In the genomic region with DNA sequence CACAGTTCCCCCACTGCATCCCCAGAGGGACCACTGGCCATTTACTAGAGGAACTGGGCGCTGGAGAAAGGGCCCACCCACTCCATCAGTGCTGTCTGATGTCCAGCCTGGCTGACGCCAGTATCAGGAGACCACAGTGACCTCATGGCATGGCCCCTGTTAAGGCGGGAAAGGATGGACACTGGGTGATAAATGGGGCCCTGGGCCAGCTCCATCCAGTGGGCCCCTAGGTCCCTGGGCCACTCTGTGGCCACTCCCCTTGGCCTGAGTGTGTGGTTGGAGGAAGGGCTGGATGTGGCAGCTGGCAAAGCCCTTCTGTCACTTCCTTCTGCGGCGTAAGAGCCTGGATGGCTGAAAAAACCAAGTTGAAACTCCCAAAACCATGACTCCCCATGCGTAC, we compare ENCODE assay signal across 23 cellular contexts. TPM values are rescaled to one million over a fixed set of nuclear protein-coding genes. Genes with fewer than 3 reads are reported as not detected.
DNase-seq lines count a peak whose midpoint lies in the region; ATAC-seq, FAIRE-seq and TF ChIP-seq lines count a peak whose summit lies in the region.
"Had no signal": no experiment of that assay in that cellular context is flagged by ENCODE, and none has a peak within 500 bp of the region (broad histone marks: within the 10 kb centered on the region; RNA-seq: fewer than 3 reads in every experiment).

No MANE protein-coding gene starts in this region.

- DNase-seq in IMR-90, result no peak
- DNase-seq in K562 (ENCODE audit: extremely low read depth in 1 of 4, low spot score in 3 of 4), result peak in 2 of 4 experiments; percentile 47 to 52
- DNase-seq in right cardiac atrium, result peak; percentile 63 to 85 (median 81)
- peak in 1 of 6 donors; percentile 40 for DNase-seq in pancreas
- no peak for DNase-seq in SW 1271 (lab: John Stamatoyannopoulos, UW)
- DNase-seq in activated T-cell treated with anti-CD3 and anti-CD28 coated beads, Interleukin-2, amount 50 U/mL, for 24 hours, result no peak
- no peak for DNase-seq in OCI-M2 (lab: John Stamatoyannopoulos, UW; ENCODE audit: unreplicated experiment)
- DNase-seq: activated CD4-positive, alpha-beta T cell treated with anti-CD3 and anti-CD28 coated beads for 4 hours; activated naive CD8-positive, alpha-beta T cell treated with anti-CD3 and anti-CD28 coated beads, Interleukin-2, amount 50 U/mL, for 24 hours; brain microvascular endothelial cell; CD8-positive, alpha-beta T cell; colonic mucosa; DMS79; NCI-H1092 treated with DMSO at 0.1 percent for 48 hours; NCI-H2081 treated with DMSO at 0.1 percent for 48 hours; NCI-H510A treated with DMSO at 0.1 percent for 48 hours; stimulated activated CD4-positive, alpha-beta T cell treated with anti-CD3 and anti-CD28 coated beads, Interleukin-2, amount 100 ng/mL, for 24 hours; stimulated activated naive CD8-positive, alpha-beta T cell treated with anti-CD3 and anti-CD28 coated beads, Interleukin-15, Interleukin-2, amounts not matched to agents 100 U/mL and 50 U/mL, for 24 hours; tibial artery had no signal

- TF ChIP-seq CTCF in IMR-90 (conservative IDR thresholded peaks at IDR 0.05; ENCODE audit: low read depth, low read length) (no peak), K562 (IDR thresholded peaks at IDR 0.05 in 2 of 3, conservative IDR thresholded peaks at IDR 0.05 in 1 of 3; ENCODE audit: insufficient read depth in 2 of 3, low read depth in 1 of 3, low read length in 3 of 3) (no peak), pancreas (IDR thresholded peaks at IDR 0.05) (no peak)

- H4K5ac ChIP-seq in IMR-90 (ENCODE audit: low read depth, low read length), result no peak overlapping the region

- peaks cover 14% of the 10 kb centered on the region for H3K4me1 Mint-ChIP-seq in activated T-cell treated with anti-CD3 and anti-CD28 coated beads, Interleukin-2, amount 50 U/mL, for 24 hours (ENCODE audit: low read depth)

- no peak overlapping the region for H3K27ac Mint-ChIP-seq in activated T-cell treated with anti-CD3 and anti-CD28 coated beads, Interleukin-2, amount 50 U/mL, for 24 hours
- H3K27ac Mint-ChIP-seq: activated naive CD8-positive, alpha-beta T cell treated with anti-CD3 and anti-CD28 coated beads, Interleukin-2, amount 50 U/mL, for 24 hours; CD8-positive, alpha-beta T cell had no signal

- no peaks in the 10 kb centered on the region for H3K79me1 ChIP-seq in IMR-90 (ENCODE audit: low read depth in 1 of 2, low read length in 2 of 2)

- no peaks in the 10 kb centered on the region for H3K36me3 ChIP-seq in IMR-90 (ENCODE audit: control insufficient read depth, insufficient read depth, low read length)
- no peaks in the 10 kb centered on the region for H3K36me3 ChIP-seq in K562 (ENCODE audit: control insufficient read depth, insufficient read depth, low read length)
- H3K36me3 ChIP-seq in pancreas, result no peaks in the 10 kb centered on the region
- H3K36me3 ChIP-seq: brain microvascular endothelial cell, colonic mucosa, tibial artery had no signal

- H3K56ac ChIP-seq in IMR-90 (ENCODE audit: extremely low read depth, insufficient read depth, low read length), result no peak overlapping the region

- H4K91ac ChIP-seq in IMR-90 (ENCODE audit: insufficient read depth, low read depth, low read length), result no peak overlapping the region

- H2BK5ac ChIP-seq in IMR-90 (ENCODE audit: low read depth, low read length, poor library complexity, severe bottlenecking), result no peak overlapping the region

- H3K27me3 ChIP-seq in IMR-90 (ENCODE audit: control insufficient read depth, insufficient read depth, low read length) (peaks cover 10% of the 10 kb centered on the region), K562 (ENCODE audit: control insufficient read depth in 2 of 2, insufficient read depth in 2 of 2, low read length in 2 of 2) (peaks cover 27 to 50% of the 10 kb centered on the region in 2 experiments), right cardiac atrium (ENCODE audit: control insufficient read depth, insufficient read depth) (no peaks in the 10 kb centered on the region), pancreas (no peaks in the 10 kb centered on the region)
- H3K27me3 ChIP-seq: brain microvascular endothelial cell, colonic mucosa had no signal

- ATAC-seq in IMR-90 (ENCODE audit: low read depth) (no peak), K562 (no peak; the same call in 2 of the 3 replicates), right cardiac atrium (peak; percentile 58 to 63), pancreas (peak in 3 of 4 donors; percentile 6 to 30 (median 21)), GM18870 (IDR thresholded peaks at IDR 0.05; ENCODE audit: unreplicated experiment) (no peak)
- ATAC-seq: activated naive CD8-positive, alpha-beta T cell treated with anti-CD3 and anti-CD28 coated beads, Interleukin-2, amount 50 U/mL, for 24 hours; CD8-positive, alpha-beta T cell; stimulated activated naive CD8-positive, alpha-beta T cell treated with anti-CD3 and anti-CD28 coated beads, Interleukin-15, Interleukin-2, amounts not matched to agents 100 U/mL and 50 U/mL, for 24 hours had no signal

- dilution Hi-C loops in IMR-90 (cut with HindIII; ENCODE audit: low sequenced_read_pairs, unreplicated experiment), result no loop called here

- H3K18ac ChIP-seq in IMR-90 (ENCODE audit: low read depth, low read length), result no peak overlapping the region

- no peaks in the 10 kb centered on the region for H3K36me3 Mint-ChIP-seq in activated T-cell treated with anti-CD3 and anti-CD28 coated beads, Interleukin-2, amount 50 U/mL, for 24 hours (ENCODE audit: low read depth)
- H3K36me3 Mint-ChIP-seq: CD8-positive, alpha-beta T cell had no signal

- TF ChIP-seq POLR2A in IMR-90 (IDR thresholded peaks at IDR 0.05; ENCODE audit: low read depth, low read length) (no peak), K562 (conservative IDR thresholded peaks at IDR 0.05) (no peak)

- no peaks in the 10 kb centered on the region for H3K9me3 Mint-ChIP-seq in activated T-cell treated with anti-CD3 and anti-CD28 coated beads, Interleukin-2, amount 50 U/mL, for 24 hours
- H3K9me3 Mint-ChIP-seq: activated naive CD8-positive, alpha-beta T cell treated with anti-CD3 and anti-CD28 coated beads, Interleukin-2, amount 50 U/mL, for 24 hours; CD8-positive, alpha-beta T cell had no signal

- H3K79me2 ChIP-seq in K562 (ENCODE audit: control insufficient read depth, insufficient read depth, low read length), result no peaks in the 10 kb centered on the region
- H3K79me2 ChIP-seq: parathyroid adenoma had no signal

- BruUV-seq in IMR-90 (replicated peaks; lab: Mats Ljungman, UMichigan) (no TSS peak), K562 (replicated peaks; lab: Mats Ljungman, UMichigan) (no TSS peak)

- H3K9me3 ChIP-seq in IMR-90 (ENCODE audit: control insufficient read depth, insufficient read depth, low read length) (0 out of 2 replicates have a peak, but pooled peaks cover 2% of the 10 kb centered on the region), K562 (replicated peaks; ENCODE audit: control insufficient read depth, insufficient read depth, low read depth, low read length) (0 out of 2 replicates have a peak, but pooled peaks cover 3% of the 10 kb centered on the region), right cardiac atrium (ENCODE audit: control insufficient read depth, low read length) (no peaks in the 10 kb centered on the region), pancreas (no peaks in the 10 kb centered on the region)
- H3K9me3 ChIP-seq: colonic mucosa, tibial artery had no signal

- TF ChIP-seq EP300 in K562 (IDR thresholded peaks at IDR 0.05; ENCODE audit: low read length), result no peak

- H3K4me2 ChIP-seq in IMR-90 (ENCODE audit: low read depth, low read length) (no peak overlapping the region), K562 (ENCODE audit: insufficient read depth, low read length) (no peak overlapping the region)

- H4K20me1 ChIP-seq in IMR-90 (ENCODE audit: insufficient read depth, low read length) (no peaks in the 10 kb centered on the region; the same call in 1 of the 2 replicates), K562 (replicated peaks; ENCODE audit: control insufficient read depth, insufficient read depth, low read length) (no peaks in the 10 kb centered on the region)

- TF ChIP-seq RAD21 in IMR-90 (IDR thresholded peaks at IDR 0.05; ENCODE audit: low read length) (no peak), K562 (CRISPR knock-in tag; conservative IDR thresholded peaks at IDR 0.05 in 1 of 2, IDR thresholded peaks at IDR 0.05 in 1 of 2) (no peak)

- POLR2A ChIA-PET in IMR-90 (lab: Charles Lee; ENCODE audit: unreplicated experiment) (no interaction called here), K562 (lab: Yijun Ruan, JAX) (interaction anchor here (0.5 to 1.1 kb wide), 4 partner anchors 13 to 49 kb away, joined by 3 to 4 read pairs (median 3); no protein-coding TSS in a partner anchor)

- no peak overlapping the region for H4K8ac ChIP-seq in IMR-90 (ENCODE audit: low read depth in 2 of 2, low read length in 2 of 2)

- 20% methylated on average over 1 of the region's 6 CpGs; no CpG with 5 or more reads in 1 of the 2 experiments for WGBS in IMR-90 (ENCODE audit: extremely low coverage in 2 of 2, insufficient read length in 1 of 2), 2 experiments
- 16% methylated on average over 6 of the region's 6 CpGs for WGBS in K562 (ENCODE audit: insufficient coverage, low coverage, missing lambda C conversion rate)
- WGBS in right cardiac atrium, result 31% methylated on average over 6 of the region's 6 CpGs
- WGBS in pancreas, 2 donors, result 70 to 71% methylated on average over 6 of the region's 6 CpGs

- H2AK5ac ChIP-seq in IMR-90 (ENCODE audit: low read depth, low read length), result no peak overlapping the region

- H2BK20ac ChIP-seq in IMR-90 (ENCODE audit: low read depth, low read length), result no peak overlapping the region

- peaks cover 2% of the 10 kb centered on the region for H3K27me3 Mint-ChIP-seq in activated T-cell treated with anti-CD3 and anti-CD28 coated beads, Interleukin-2, amount 50 U/mL, for 24 hours

- peak overlapping the region; percentile 42 for H2AK9ac ChIP-seq in IMR-90 (replicated peaks; ENCODE audit: low read depth, low read length, poor library complexity)

- in situ Hi-C loops in IMR-90 (cut with MboI; ENCODE audit: low sequenced_read_pairs) (no loop called here), K562 (cut with MboI) (no loop called here)

- H3K4ac ChIP-seq in IMR-90 (ENCODE audit: low read depth, low read length), result no peak overlapping the region

- H3K9me1 ChIP-seq in IMR-90 (ENCODE audit: insufficient read depth, low read length), result peaks cover 6% of the 10 kb centered on the region
- no peaks in the 10 kb centered on the region for H3K9me1 ChIP-seq in K562 (ENCODE audit: control insufficient read depth, insufficient read depth, low read length)

- H2AFZ ChIP-seq in IMR-90 (replicated peaks; ENCODE audit: low read length, poor library complexity), result no peak overlapping the region
- H2AFZ ChIP-seq in K562 (ENCODE audit: low read depth, low read length), result no peak overlapping the region; the same call in 1 of the 2 replicates
- H2AFZ ChIP-seq: parathyroid adenoma had no signal

- no peak overlapping the region for H3K14ac ChIP-seq in IMR-90 (replicated peaks; ENCODE audit: low read depth, low read length)

- CTCF ChIA-PET in IMR-90 (lab: Yijun Ruan, JAX) (no interaction called here), K562 (lab: Yijun Ruan, JAX; ENCODE audit: low intra/inter-chr PET ratio) (no interaction called here)

- intact Hi-C loops in IMR-90 (cut with micrococcal nuclease), result no loop called here
- intact Hi-C loops in K562 (cut with micrococcal nuclease), result no loop called here
- intact Hi-C loops in right cardiac atrium (cut with DNase I), result no loop called here
- intact Hi-C loops in pancreas (cut with DNase I), result no loop called here

- H3K23ac ChIP-seq in IMR-90 (ENCODE audit: low read depth, low read length), result no peak overlapping the region

- no peak overlapping the region for H2BK15ac ChIP-seq in IMR-90 (ENCODE audit: low read depth, low read length)

- H3K4me3 ChIP-seq in IMR-90 (ENCODE audit: insufficient read depth, low read depth, low read length) (no peak overlapping the region), K562 (no peak overlapping the region), right cardiac atrium (ENCODE audit: low read length) (no peak overlapping the region), pancreas (no peak overlapping the region)
- H3K4me3 ChIP-seq: colonic mucosa, tibial artery had no signal

- peak; percentile 40 for FAIRE-seq in K562 (lab: Jason Lieb, UNC)
- FAIRE-seq in pancreas (lab: Jason Lieb, UNC), result no peak
- FAIRE-seq: GM12892, H54 had no signal

- H3K4me1 ChIP-seq in IMR-90 (ENCODE audit: control insufficient read depth, insufficient read depth, low read length) (peaks cover 6% of the 10 kb centered on the region; the same call in 1 of the 2 replicates), K562 (replicated peaks in 1 of 2; ENCODE audit: control insufficient read depth in 2 of 2, insufficient read depth in 2 of 2, low read length in 2 of 2) (peaks cover 43 to 70% of the 10 kb centered on the region in 2 experiments), right cardiac atrium (ENCODE audit: control insufficient read depth, insufficient read depth, low read length) (peaks cover 6% of the 10 kb centered on the region), pancreas (peaks cover 0 to 6% (median 0%) of the 10 kb centered on the region in 3 donors)

- H3K27ac ChIP-seq in IMR-90 (ENCODE audit: insufficient read depth, low read length), result no peak overlapping the region
- no peak overlapping the region for H3K27ac ChIP-seq in K562 (ENCODE audit: extremely low read depth, low read depth, low read length)
- H3K27ac ChIP-seq in right cardiac atrium (ENCODE audit: low read length), result peak overlapping the region; percentile 19
- H3K27ac ChIP-seq in pancreas, result no peak overlapping the region
- H3K27ac ChIP-seq: brain microvascular endothelial cell, colonic mucosa, parathyroid adenoma, tibial artery had no signal

- H3K9ac ChIP-seq in IMR-90 (ENCODE audit: low read depth, low read length) (no peak overlapping the region), K562 (ENCODE audit: insufficient read depth in 1 of 2, low read depth in 2 of 2, low read length in 2 of 2) (peak overlapping the region in 1 of 2 experiments; percentile 53; a peak in 1 of 4 replicates)
- H3K9ac ChIP-seq: parathyroid adenoma had no signal

- no peak overlapping the region for H3K4me3 Mint-ChIP-seq in activated T-cell treated with anti-CD3 and anti-CD28 coated beads, Interleukin-2, amount 50 U/mL, for 24 hours
- H3K4me3 Mint-ChIP-seq: activated naive CD8-positive, alpha-beta T cell treated with anti-CD3 and anti-CD28 coated beads, Interleukin-2, amount 50 U/mL, for 24 hours; CD8-positive, alpha-beta T cell had no signal

- H2BK120ac ChIP-seq in IMR-90 (ENCODE audit: low read depth, low read length), result no peak overlapping the region

RNA-seq across cellular contexts. Expression of gene NOTCH1, which starts 44.9 kb away (rescaled TPM):
- total RNA-seq in IMR-90 (2012; rRNA removed), result 1.8 and 2.5 TPM in 2 replicates
- polyA plus RNA-seq in IMR-90 (2012; rRNA removed), result 6.0 and 6.9 TPM in 2 replicates
- 4.0 and 8.0 TPM in 2 replicates for polyA plus RNA-seq in IMR-90 (2012; cell fraction: cytosol; rRNA removed)
- polyA plus RNA-seq in IMR-90 (2012; cell fraction: nucleus; rRNA removed; ENCODE audit: low replicate concordance), result 19.2 and 42.7 TPM in 2 replicates
- total RNA-seq in K562 (2011; cell fraction: chromatin; rRNA removed; ENCODE audit: low replicate concordance), result 19.9 and 65.7 TPM in 2 replicates
- 52.4 and 65.7 TPM in 2 replicates for total RNA-seq in K562 (2011; cell fraction: nucleolus; rRNA removed)
- 25.2 and 35.0 TPM in 2 replicates for total RNA-seq in K562 (2011; cell fraction: nucleoplasm; rRNA removed)
- 7.1 and 12.0 TPM in 2 replicates for total RNA-seq in K562 (2014; rRNA removed)
- total RNA-seq in K562 (2014; rRNA removed; fragmentation: Illumina TruSeq; extraction: Trizol), result 0.69 and 0.73 TPM in 2 replicates
- 2.3 and 2.8 TPM in 2 replicates for total RNA-seq in K562 (2015; rRNA removed; fragmentation: Illumina TruSeq; extraction: Trizol)
- 26.7 and 31.4 TPM in 2 replicates for total RNA-seq in K562 (2021)
- polyA plus RNA-seq in K562 (2011; rRNA removed), result 1.2 and 2.2 TPM in 2 replicates
- 2.9 and 4.9 TPM in 2 replicates for polyA plus RNA-seq in K562 (2011; cell fraction: cytosol; rRNA removed)
- 13.3 and 22.9 TPM in 2 replicates for polyA plus RNA-seq in K562 (2011; cell fraction: nucleus; rRNA removed)
- 10.2 and 14.1 TPM in 2 replicates for polyA plus RNA-seq in K562 (2012)
- 2.6 and 6.3 TPM in 2 replicates for polyA plus RNA-seq in K562 (2014; fragmentation: Illumina TruSeq; extraction: Trizol)
- polyA plus RNA-seq in K562 (2014; fragmentation: Nextera tagmentation; extraction: Ambion mirVana), result under 1 TPM; 0.03 to 0.04 TPM
- polyA plus RNA-seq in K562 (2014; rRNA removed), result 8.2 and 8.6 TPM in 2 replicates
- polyA minus RNA-seq in K562 (2011; rRNA and poly(A)+ RNA removed), result 2.0 and 2.8 TPM in 2 replicates
- polyA minus RNA-seq in K562 (2011; cell fraction: cytosol; rRNA and poly(A)+ RNA removed), result 35.0 and 45.4 TPM in 2 replicates
- 15.9 and 18.9 TPM in 2 replicates for polyA minus RNA-seq in K562 (2011; cell fraction: nucleus; rRNA and poly(A)+ RNA removed)
- 10 to 100 TPM; 20.4 to 31.9 (median 29.4) TPM for total RNA-seq in right cardiac atrium
- 10.8 TPM for polyA plus RNA-seq in right cardiac atrium
- total RNA-seq in pancreas, result 10 to 100 TPM; 19.6 to 39.8 (median 25.6) TPM
- 10 to 100 TPM in 1 of 2 donors, 1 to 10 TPM in 1; 9.3 to 20.1 TPM for polyA plus RNA-seq in pancreas

Comparison
In these comparisons a context has a peak if more than half of its experiments do, and no peak if none do; other contexts are left out.
1. ATAC-seq: peak in right cardiac atrium (2 of 2) and pancreas (3 of 4); none in IMR-90 (single experiment), K562 (single experiment) and GM18870 (single experiment).
2. DNase-seq: peak in right cardiac atrium (3 of 3); none in IMR-90 (single experiment), SW 1271 (0 of 2), activated T-cell treated with anti-CD3 and anti-CD28 coated beads, Interleukin-2, amount 50 U/mL, for 24 hours (single experiment) and OCI-M2 (single experiment).